Comparison of ENCODE assay signal across 5 cellular contexts in genomic region chr1:248636612-248637011, GRCh38. TPM values are rescaled to one million over a fixed set of nuclear protein-coding genes. Genes with fewer than 3 reads are reported as not detected.
"Had no signal": no experiment of that assay in that cellular context is flagged by ENCODE, and none has a peak within 500 bp of the region (broad histone marks: within the 10 kb centered on the region; RNA-seq: fewer than 3 reads in every experiment).

No MANE protein-coding gene starts in this region.

RNA-seq across cellular contexts. Expression of gene OR2T11, which starts 1.7 kb away (rescaled TPM):
- total RNA-seq: GM23338, H1, H9, HT-29 had no signal
- polyA plus RNA-seq: GM23338, H1, IgD-negative memory B cell had no signal

RNA-seq across cellular contexts. Expression of gene OR2T35, which starts 8.5 kb away (rescaled TPM):
- total RNA-seq: GM23338, H1, H9, HT-29 had no signal
- polyA plus RNA-seq: GM23338, H1, IgD-negative memory B cell had no signal

RNA-seq across cellular contexts. Expression of gene OR2T27, which starts 18.7 kb away (rescaled TPM):
- total RNA-seq: GM23338, H1, H9, HT-29 had no signal
- polyA plus RNA-seq: GM23338, H1, IgD-negative memory B cell had no signal

RNA-seq across cellular contexts. Expression of gene OR2T10, which starts 39.1 kb away (rescaled TPM):
- total RNA-seq: GM23338, H1, H9, HT-29 had no signal
- polyA plus RNA-seq: GM23338, H1 had no signal
